Comparison of ENCODE assay signal across 1 cellular context in genomic region chr12:53564276-53564675, GRCh38.
TF ChIP-seq lines count a peak whose summit lies in the region.

No MANE protein-coding gene starts in this region.

TF ChIP-seq in WTC11, 78 proteins besides CTCF, POLR2A, EP300 and RAD21 (continued from another document):
- TF ChIP-seq AFF4 (CRISPR knock-in tag; IDR thresholded peaks at IDR 0.05; ENCODE audit: borderline replicate concordance) (no peak), GRHL2 (CRISPR knock-in tag; IDR thresholded peaks at IDR 0.05; ENCODE audit: insufficient replicate concordance, severe bottlenecking) (no peak), FOXP4 (CRISPR knock-in tag; IDR thresholded peaks at IDR 0.05) (no peak), ZNF396 (CRISPR knock-in tag; IDR thresholded peaks at IDR 0.05; ENCODE audit: borderline replicate concordance) (no peak), AR (CRISPR knock-in tag; IDR thresholded peaks at IDR 0.05) (no peak), EMX1 (CRISPR knock-in tag; IDR thresholded peaks at IDR 0.05) (no peak)
